9 cellular contexts compared by ENCODE assay signal in the genomic region with DNA sequence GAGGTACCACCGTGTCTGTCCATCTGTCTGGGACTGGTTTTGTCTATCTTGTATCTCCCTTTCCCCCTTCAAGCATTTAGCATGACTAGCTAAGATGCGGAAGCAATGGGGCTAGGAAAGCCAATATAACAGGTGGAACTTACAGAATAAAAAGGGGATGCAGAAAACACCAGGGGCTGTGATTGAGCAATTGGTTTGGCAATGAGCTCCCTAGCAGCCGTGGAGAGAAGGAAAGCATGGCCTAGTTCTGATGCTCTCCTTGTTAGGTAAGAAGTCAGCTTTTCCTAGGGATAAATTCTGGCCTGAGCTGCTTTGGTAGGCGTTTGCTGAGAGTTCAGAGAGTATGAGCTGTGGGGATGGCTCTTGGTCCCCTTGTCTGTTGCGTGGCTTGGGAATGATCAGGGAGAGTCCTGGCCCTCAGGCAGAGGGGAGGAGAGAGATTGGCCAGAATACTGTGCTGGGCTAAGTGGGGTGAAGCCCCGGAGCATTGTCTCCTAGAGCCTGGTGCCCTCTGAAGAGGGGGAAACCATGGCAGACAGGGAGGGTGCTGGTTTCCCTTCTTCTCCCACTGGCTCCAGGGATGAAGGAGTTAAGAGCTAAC. TPM values are rescaled to one million over a fixed set of nuclear protein-coding genes. Genes with fewer than 3 reads are reported as not detected.
A peak's percentile ranks its signal among the peaks of the same experiment; 100 is the strongest.
DNase-seq lines count a peak whose midpoint lies in the region; ATAC-seq and TF ChIP-seq lines count a peak whose summit lies in the region.
"Had no signal": no experiment of that assay in that cellular context is flagged by ENCODE, and none has a peak within 500 bp of the region (broad histone marks: within the 10 kb centered on the region; RNA-seq: fewer than 3 reads in every experiment).

No MANE protein-coding gene starts in this region.

- peak overlapping the region; percentile 81 for H3K27ac Mint-ChIP-seq in stimulated activated naive CD8-positive, alpha-beta T cell treated with anti-CD3 and anti-CD28 coated beads, Interleukin-15, Interleukin-2, amounts not matched to agents 100 ng/mL and 50 ng/mL, for 24 hours

- no peak overlapping the region for H4K8ac ChIP-seq in mesendoderm (ENCODE audit: low read depth, low read length)

- no peak overlapping the region for H3K27ac ChIP-seq in mesendoderm (ENCODE audit: low read depth, low read length)

- peaks cover 2% of the 10 kb centered on the region for H3K36me3 ChIP-seq in mesendoderm (ENCODE audit: control insufficient read depth, insufficient read depth, low read length)

- H3K4ac ChIP-seq in mesendoderm (ENCODE audit: low read depth, low read length): no peak overlapping the region

- DNase-seq in stimulated activated naive CD8-positive, alpha-beta T cell treated with anti-CD3 and anti-CD28 coated beads, Interleukin-15, Interleukin-2, amounts not matched to agents 100 U/mL and 50 U/mL, for 24 hours: no peak
- DNase-seq in astrocyte of the cerebellum (ENCODE audit: low read depth) (no peak), mesendoderm (no peak), RPMI8226 (no peak)

- H3K4me2 ChIP-seq in mesendoderm (ENCODE audit: low read length): peak overlapping the region; percentile 70

- no CpG with 5 or more reads among the region's 6 CpGs for WGBS in mesendoderm (ENCODE audit: extremely low coverage, insufficient coverage, low lambda C conversion rate)

- peaks cover 38% of the 10 kb centered on the region for H3K36me3 Mint-ChIP-seq in stimulated activated naive CD8-positive, alpha-beta T cell treated with anti-CD3 and anti-CD28 coated beads, Interleukin-15, Interleukin-2, amounts not matched to agents 100 ng/mL and 50 ng/mL, for 24 hours (ENCODE audit: low read depth)

- H3K4me1 Mint-ChIP-seq in stimulated activated naive CD8-positive, alpha-beta T cell treated with anti-CD3 and anti-CD28 coated beads, Interleukin-15, Interleukin-2, amounts not matched to agents 100 ng/mL and 50 ng/mL, for 24 hours (ENCODE audit: low read depth): peaks cover 44% of the 10 kb centered on the region

- H3K4me1 ChIP-seq in mesendoderm (ENCODE audit: control insufficient read depth, low read depth, low read length): peaks cover 7% of the 10 kb centered on the region

- peak overlapping the region; percentile 83 for H3K56ac ChIP-seq in mesendoderm (ENCODE audit: low read length)

- TF ChIP-seq CTCF in astrocyte of the cerebellum (IDR thresholded peaks at IDR 0.05; ENCODE audit: low read depth, low read length, missing control alignments): no peak

- H3K9ac ChIP-seq in mesendoderm (ENCODE audit: low read length): peak overlapping the region; percentile 75

- in situ Hi-C loops in astrocyte of the cerebellum (cut with HindIII; ENCODE audit: low sequenced_read_pairs): no loop called here

- no peak overlapping the region for H2BK120ac ChIP-seq in mesendoderm (ENCODE audit: low read depth, low read length)

- peak overlapping the region; percentile 72 for H2BK5ac ChIP-seq in mesendoderm (ENCODE audit: low read length)

- no peaks in the 10 kb centered on the region for H3K27me3 ChIP-seq in mesendoderm (ENCODE audit: insufficient read depth, low read length, poor library complexity)
- H3K27me3 ChIP-seq: adrenal gland had no signal

- H3K9me3 Mint-ChIP-seq in stimulated activated naive CD8-positive, alpha-beta T cell treated with anti-CD3 and anti-CD28 coated beads, Interleukin-15, Interleukin-2, amounts not matched to agents 100 ng/mL and 50 ng/mL, for 24 hours: no peaks in the 10 kb centered on the region

- no peaks in the 10 kb centered on the region for H3K27me3 Mint-ChIP-seq in stimulated activated naive CD8-positive, alpha-beta T cell treated with anti-CD3 and anti-CD28 coated beads, Interleukin-15, Interleukin-2, amounts not matched to agents 100 ng/mL and 50 ng/mL, for 24 hours

- H3K4me3 ChIP-seq in astrocyte of the cerebellum (ENCODE audit: low read depth, low read length) (peak overlapping the region; percentile 54), mesendoderm (ENCODE audit: low read length) (no peak overlapping the region)

- no peak overlapping the region for H3K23ac ChIP-seq in mesendoderm (ENCODE audit: low read length)

- H4K5ac ChIP-seq in mesendoderm (ENCODE audit: low read length): no peak overlapping the region

- peak overlapping the region; percentile 51 for H2AK5ac ChIP-seq in mesendoderm (ENCODE audit: low read length)

- peak overlapping the region; percentile 84 for H3K4me3 Mint-ChIP-seq in stimulated activated naive CD8-positive, alpha-beta T cell treated with anti-CD3 and anti-CD28 coated beads, Interleukin-15, Interleukin-2, amounts not matched to agents 100 ng/mL and 50 ng/mL, for 24 hours

- H2BK15ac ChIP-seq in mesendoderm (replicated peaks; ENCODE audit: low read depth): no peak overlapping the region

- no peak for ATAC-seq in stimulated activated naive CD8-positive, alpha-beta T cell treated with anti-CD3 and anti-CD28 coated beads, Interleukin-15, Interleukin-2, amounts not matched to agents 100 U/mL and 50 U/mL, for 24 hours
- ATAC-seq in GM21737 (IDR thresholded peaks at IDR 0.05; ENCODE audit: unreplicated experiment): no peak
- no peak for ATAC-seq in GM21367 (IDR thresholded peaks at IDR 0.05; ENCODE audit: unreplicated experiment)
- no peak for ATAC-seq in HG02571 (IDR thresholded peaks at IDR 0.05; ENCODE audit: unreplicated experiment)

- peaks cover 65% of the 10 kb centered on the region for H3K79me2 ChIP-seq in mesendoderm (ENCODE audit: control insufficient read depth, insufficient read depth, low read length)

- peaks cover 34% of the 10 kb centered on the region for H3K79me1 ChIP-seq in mesendoderm (ENCODE audit: low read length)

- no peak overlapping the region for H3K18ac ChIP-seq in mesendoderm (ENCODE audit: low read length)

RNA-seq across cellular contexts. Expression of gene SETD1B, which starts 7.1 kb away (rescaled TPM):
- polyA plus RNA-seq in mesendoderm (2013, experiment 1 of 2): 11.4 TPM
- polyA plus RNA-seq in mesendoderm (2013, experiment 2 of 2): 11.6 TPM

RNA-seq across cellular contexts. Expression of gene RHOF, which starts 17.4 kb away (rescaled TPM):
- polyA plus RNA-seq in mesendoderm (2013, experiment 1 of 2): 15.5 TPM
- 15.0 TPM for polyA plus RNA-seq in mesendoderm (2013, experiment 2 of 2)

RNA-seq across cellular contexts. Expression of gene HPD, which starts 47.7 kb away (rescaled TPM):
- 0.46 TPM for polyA plus RNA-seq in mesendoderm (2013, experiment 1 of 2)
- polyA plus RNA-seq in mesendoderm (2013, experiment 2 of 2): 0.42 TPM
